Comparison of ENCODE assay signal across 29 cellular contexts in the genomic region with DNA sequence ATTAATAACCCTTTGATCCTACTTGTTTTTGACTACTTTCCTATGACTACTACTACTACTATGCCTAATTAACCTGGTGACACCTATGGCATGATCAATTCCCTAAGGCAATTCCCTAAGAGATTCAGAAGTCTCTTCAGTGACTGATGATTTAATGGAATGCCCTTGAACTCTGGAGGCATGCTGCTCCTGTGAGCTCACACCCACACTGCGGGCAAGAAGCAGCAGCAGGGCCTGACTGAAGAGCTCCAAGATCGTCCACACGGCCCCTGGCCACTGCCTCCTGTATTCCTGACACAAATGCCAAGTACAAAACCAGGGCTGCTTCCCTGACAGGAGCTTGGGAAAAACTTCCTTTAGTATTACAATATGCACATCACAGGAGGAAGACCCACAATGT.
"Had no signal": no experiment of that assay in that cellular context is flagged by ENCODE, and none has a peak within 500 bp of the region (broad histone marks: within the 10 kb centered on the region; RNA-seq: fewer than 3 reads in every experiment).

No MANE protein-coding gene starts in this region.

- H3K4me1 ChIP-seq: colonic mucosa, gastroesophageal sphincter, upper lobe of right lung had no signal

- ATAC-seq: activated T-cell treated with anti-CD3 and anti-CD28 coated beads, Interleukin-2, amount 50 U/mL, for 4 hours; activated T-helper 17 cell treated with anti-CD3 and anti-CD28 coated beads, Interleukin-2, amount 50 U/mL, for 72 hours; gastroesophageal sphincter; natural killer cell; sciatic nerve; upper lobe of right lung had no signal

- H3K27me3 ChIP-seq: cardiac muscle cell, colonic mucosa, dorsolateral prefrontal cortex, gastroesophageal sphincter, hepatocyte, upper lobe of right lung had no signal

- H3K4me3 Mint-ChIP-seq: activated CD4-positive, alpha-beta memory T cell treated with anti-CD3 and anti-CD28 coated beads for 36 hours; activated CD4-positive, alpha-beta T cell treated with anti-CD3 and anti-CD28 coated beads, Interleukin-2, amount 10 ng/mL, durations not matched to agents 24 days and 14 days; activated naive CD8-positive, alpha-beta T cell; activated T-cell treated with anti-CD3 and anti-CD28 coated beads, Interleukin-2, amount 50 U/mL, for 4 hours; activated T-helper 17 cell treated with anti-CD3 and anti-CD28 coated beads, Interleukin-2, amount 50 U/mL, for 72 hours; brain; natural killer cell; stimulated activated naive CD8-positive, alpha-beta T cell treated with anti-CD3 and anti-CD28 coated beads, Interleukin-15, Interleukin-2, amounts not matched to agents 100 ng/mL and 50 ng/mL, for 24 hours; T-helper 1 cell treated with Interleukin-12 subunit alpha and Interleukin-12 subunit beta and Interleukin-4 antibody, amounts not matched to agents 30 μg/mL and 1 μg/mL, for 36 hours had no signal

- H3K36me3 Mint-ChIP-seq: activated naive CD8-positive, alpha-beta T cell; natural killer cell had no signal

- H3K4me3 ChIP-seq: cardiac muscle cell, colonic mucosa, dorsolateral prefrontal cortex, gastroesophageal sphincter, hepatocyte, skin epidermis, upper lobe of right lung had no signal

- H3K27ac ChIP-seq: cardiac muscle cell, dorsolateral prefrontal cortex, gastroesophageal sphincter, hepatocyte, upper lobe of right lung had no signal

- H3K79me2 ChIP-seq: hepatocyte had no signal

- H3K36me3 ChIP-seq: cardiac muscle cell, colonic mucosa, upper lobe of right lung had no signal

- H3K27me3 Mint-ChIP-seq: activated CD4-positive, alpha-beta memory T cell treated with anti-CD3 and anti-CD28 coated beads for 36 hours; activated CD4-positive, alpha-beta T cell treated with anti-CD3 and anti-CD28 coated beads, Interleukin-2, amount 10 ng/mL, durations not matched to agents 24 days and 14 days; activated naive CD8-positive, alpha-beta T cell; activated T-helper 17 cell treated with anti-CD3 and anti-CD28 coated beads, Interleukin-2, amount 50 U/mL, for 72 hours; brain; stimulated activated naive CD8-positive, alpha-beta T cell treated with anti-CD3 and anti-CD28 coated beads, Interleukin-15, Interleukin-2, amounts not matched to agents 100 ng/mL and 50 ng/mL, for 24 hours had no signal

- H3K9me3 Mint-ChIP-seq: activated CD4-positive, alpha-beta memory T cell treated with anti-CD3 and anti-CD28 coated beads for 36 hours; activated CD4-positive, alpha-beta T cell treated with anti-CD3 and anti-CD28 coated beads, Interleukin-2, amount 10 ng/mL, durations not matched to agents 24 days and 14 days; activated T-cell treated with anti-CD3 and anti-CD28 coated beads, Interleukin-2, amount 50 U/mL, for 4 hours; activated T-helper 17 cell treated with anti-CD3 and anti-CD28 coated beads, Interleukin-2, amount 50 U/mL, for 72 hours; natural killer cell; stimulated activated naive CD8-positive, alpha-beta T cell treated with anti-CD3 and anti-CD28 coated beads, Interleukin-15, Interleukin-2, amounts not matched to agents 100 ng/mL and 50 ng/mL, for 24 hours; T-helper 1 cell treated with Interleukin-12 subunit alpha and Interleukin-12 subunit beta and Interleukin-4 antibody, amounts not matched to agents 30 μg/mL and 1 μg/mL, for 36 hours had no signal

- H3K27ac Mint-ChIP-seq: activated CD4-positive, alpha-beta memory T cell treated with anti-CD3 and anti-CD28 coated beads for 36 hours; activated CD4-positive, alpha-beta T cell treated with anti-CD3 and anti-CD28 coated beads, Interleukin-2, amount 10 ng/mL, durations not matched to agents 24 days and 14 days; activated naive CD8-positive, alpha-beta T cell; activated T-helper 17 cell treated with anti-CD3 and anti-CD28 coated beads, Interleukin-2, amount 50 U/mL, for 72 hours; stimulated activated naive CD8-positive, alpha-beta T cell treated with anti-CD3 and anti-CD28 coated beads, Interleukin-15, Interleukin-2, amounts not matched to agents 100 ng/mL and 50 ng/mL, for 24 hours; T-helper 1 cell treated with Interleukin-12 subunit alpha and Interleukin-12 subunit beta and Interleukin-4 antibody, amounts not matched to agents 30 μg/mL and 1 μg/mL, for 36 hours had no signal

- DNase-seq: activated CD4-positive, alpha-beta memory T cell treated with anti-CD3 and anti-CD28 coated beads for 36 hours; activated CD4-positive, CD25-positive, alpha-beta regulatory T cell treated with anti-CD3 and anti-CD28 coated beads, Interleukin-2, amount 50 U/mL, for 72 hours; activated T-cell treated with anti-CD3 and anti-CD28 coated beads, Interleukin-2, amount 50 U/mL, for 4 hours; aorta; cerebellar nuclear complex; colonic mucosa; dorsolateral prefrontal cortex; effector memory CD4-positive, alpha-beta T cell; erythroblast; left colon; natural killer cell; posterior cingulate gyrus; stimulated activated CD4-positive, alpha-beta T cell treated with anti-CD3 and anti-CD28 coated beads, Interleukin-12 subunit alpha, Interleukin-12 subunit beta, amount 100 ng/mL, for 4 hours; stimulated activated CD4-positive, alpha-beta T cell treated with anti-CD3 and anti-CD28 coated beads, Interleukin-4, amount 100 ng/mL, for 1 hour; substantia nigra; SW 1271; T1000; upper lobe of right lung had no signal

- H3K9me3 ChIP-seq: colonic mucosa, gastroesophageal sphincter, upper lobe of right lung had no signal
